ENCODE assay signal across 8 cellular contexts in genomic region chr7:142496545-142496991, GRCh38.
DNase-seq lines count a peak whose midpoint lies in the region; ATAC-seq and TF ChIP-seq lines count a peak whose summit lies in the region.

No MANE protein-coding gene starts in this region.

- H3K27me3 ChIP-seq in AG04450 (ENCODE audit: control insufficient read depth, insufficient read depth, low read length), result peaks cover 5% of the 10 kb centered on the region

- POLR2A ChIA-PET in AG04450 (lab: Yijun Ruan, JAX), result no interaction called here

- H3K27ac ChIP-seq in AG04450 (ENCODE audit: low read depth, low read length), result no peak overlapping the region

- H3K4me3 ChIP-seq in AG04450 (ENCODE audit: low read depth, low read length), result no peak overlapping the region
- H3K4me3 ChIP-seq in GM12864 (ENCODE audit: low read depth, low read length), result no peak overlapping the region

- TF ChIP-seq CTCF in AG04450 (IDR thresholded peaks at IDR 0.05; ENCODE audit: low read depth, low read length) (peak; percentile 70), GM12864 (IDR thresholded peaks at IDR 0.05; ENCODE audit: low read depth, low read length, missing control alignments) (peak; percentile 75)

- DNase-seq in AG04450 (ENCODE audit: low read depth, low spot score) (no peak), GM12864 (ENCODE audit: low read depth) (no peak), OCI-M1 (lab: John Stamatoyannopoulos, UW) (peak; percentile 61), dermis blood vessel endothelial cell (peak; percentile 64), myocyte (ENCODE audit: low read depth) (peak; percentile 74), NCI-H187 (lab: John Stamatoyannopoulos, UW) (no peak)

- ATAC-seq in HG02798 (IDR thresholded peaks at IDR 0.05; ENCODE audit: poor library complexity, unreplicated experiment) (peak; percentile 79), HG03139 (IDR thresholded peaks at IDR 0.05; ENCODE audit: unreplicated experiment) (no peak)

- CTCF ChIA-PET in AG04450 (lab: Charles Lee), result interaction anchor here (0.6 to 5.0 kb wide), 25 partner anchors 9 to 314 kb away, joined by 3 to 79 read pairs (median 6); no protein-coding TSS in a partner anchor

- no peaks in the 10 kb centered on the region for H3K9me3 ChIP-seq in AG04450 (ENCODE audit: control insufficient read depth, insufficient read depth, low read length)

Comparison
In these comparisons a context has a peak if more than half of its experiments do, and no peak if none do; other contexts are left out.
1. DNase-seq: peak in OCI-M1 (single experiment), dermis blood vessel endothelial cell (single experiment) and myocyte (single experiment); none in AG04450 (single experiment), GM12864 (single experiment) and NCI-H187 (0 of 2).